In the genomic region with DNA sequence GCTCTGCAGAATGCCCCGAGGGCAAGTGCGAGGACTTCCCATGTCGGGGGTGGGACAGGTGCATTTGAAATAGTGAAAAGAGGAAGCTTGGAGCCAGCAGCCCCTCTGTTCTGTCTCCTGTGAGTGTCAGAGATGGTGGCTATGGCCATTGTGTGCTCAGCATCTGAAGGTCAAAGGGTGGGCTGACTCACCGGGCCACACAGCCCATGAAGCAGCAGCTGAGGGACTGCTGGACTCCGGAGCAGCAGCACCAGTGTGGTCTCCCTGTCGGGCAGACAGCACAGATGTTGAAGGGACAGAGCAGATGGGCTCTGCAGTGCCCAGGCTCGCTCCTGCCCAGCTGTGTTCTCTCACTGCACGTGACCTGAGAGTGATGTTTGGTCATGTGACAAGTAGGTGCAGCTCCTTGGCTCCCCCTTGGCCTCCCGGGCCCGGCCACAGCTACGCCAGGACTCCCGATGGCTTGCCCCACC, we compare ENCODE assay signal across 10 cellular contexts. TPM values are rescaled to one million over a fixed set of nuclear protein-coding genes. Genes with fewer than 3 reads are reported as not detected.
A peak's percentile ranks its signal among the peaks of the same experiment; 100 is the strongest.
DNase-seq lines count a peak whose midpoint lies in the region; ATAC-seq, FAIRE-seq and TF ChIP-seq lines count a peak whose summit lies in the region.
"Had no signal": no experiment of that assay in that cellular context is flagged by ENCODE, and none has a peak within 500 bp of the region (broad histone marks: within the 10 kb centered on the region; RNA-seq: fewer than 3 reads in every experiment).

No MANE protein-coding gene starts in this region.

- POLR2A ChIA-PET in Panc1 (lab: Charles Lee) = no interaction called here
- POLR2A ChIA-PET in activated CD8-positive, alpha-beta T cell treated with anti-CD3 and anti-CD28 coated beads, Interleukin-2, amount 10 ng/mL, durations not matched to agents 7 days and 5 days (lab: Charles Lee) = interaction anchor here (0.7 kb wide), 1 partner anchor 23 kb away, joined by 3 read pairs; no protein-coding TSS in a partner anchor

- peak overlapping the region; percentile 29 to 47 for H3K4me3 Mint-ChIP-seq in stimulated activated naive B cell treated with anti-CD40 and anti-IgM and Interleukin-4, amounts not matched to agents 10 μg/mL and 1 μg/mL and 100 μg/mL, for 72 hours
- no peak overlapping the region for H3K4me3 Mint-ChIP-seq in activated CD8-positive, alpha-beta T cell treated with anti-CD3 and anti-CD28 coated beads, Interleukin-2, amount 10 ng/mL, durations not matched to agents 7 days and 5 days

- H3K36me3 ChIP-seq in Panc1 (ENCODE audit: control insufficient read depth, insufficient read depth, low read length) (no peaks in the 10 kb centered on the region), kidney (ENCODE audit: control insufficient read depth in 1 of 2, insufficient read depth in 2 of 2, low read length in 2 of 2) (peaks cover 3 to 9% of the 10 kb centered on the region in 2 donors)
- H3K36me3 ChIP-seq: cardiac muscle cell had no signal

- ATAC-seq in Panc1 = peak; percentile 52
- peak; percentile 14 to 42 for ATAC-seq in stimulated activated naive B cell treated with anti-CD40 and anti-IgM and Interleukin-4, amounts not matched to agents 10 μg/mL and 1 μg/mL and 100 μg/mL, for 72 hours (replicated peaks)
- no peak for ATAC-seq in activated CD8-positive, alpha-beta T cell treated with anti-CD3 and anti-CD28 coated beads, Interleukin-2, amount 10 ng/mL, durations not matched to agents 7 days and 5 days

- TF ChIP-seq CTCF in Panc1 (IDR thresholded peaks at IDR 0.05) (no peak), kidney (IDR thresholded peaks at IDR 0.05; ENCODE audit: borderline replicate concordance, extremely low read depth, insufficient read depth) (no peak)

- peak overlapping the region; percentile 98 for H3K27ac Mint-ChIP-seq in stimulated activated naive B cell treated with anti-CD40 and anti-IgM and Interleukin-4, amounts not matched to agents 10 μg/mL and 1 μg/mL and 100 μg/mL, for 72 hours
- no peak overlapping the region for H3K27ac Mint-ChIP-seq in activated CD8-positive, alpha-beta T cell treated with anti-CD3 and anti-CD28 coated beads, Interleukin-2, amount 10 ng/mL, durations not matched to agents 7 days and 5 days

- H3K27ac ChIP-seq in Panc1 (ENCODE audit: low read length) (no peak overlapping the region), kidney (ENCODE audit: low read depth in 2 of 2, low read length in 2 of 2) (peak overlapping the region; percentile 48 to 53)
- H3K27ac ChIP-seq: cardiac muscle cell had no signal

- peaks cover 16 to 30% of the 10 kb centered on the region in 2 donors for H3K36me3 Mint-ChIP-seq in stimulated activated naive B cell treated with anti-CD40 and anti-IgM and Interleukin-4, amounts not matched to agents 10 μg/mL and 1 μg/mL and 100 μg/mL, for 72 hours
- peaks cover 7% of the 10 kb centered on the region for H3K36me3 Mint-ChIP-seq in activated CD8-positive, alpha-beta T cell treated with anti-CD3 and anti-CD28 coated beads, Interleukin-2, amount 10 ng/mL, durations not matched to agents 7 days and 5 days (ENCODE audit: low read depth)

- peaks cover 47 to 86% of the 10 kb centered on the region in 2 donors for H3K4me1 Mint-ChIP-seq in stimulated activated naive B cell treated with anti-CD40 and anti-IgM and Interleukin-4, amounts not matched to agents 10 μg/mL and 1 μg/mL and 100 μg/mL, for 72 hours
- H3K4me1 Mint-ChIP-seq in activated CD8-positive, alpha-beta T cell treated with anti-CD3 and anti-CD28 coated beads, Interleukin-2, amount 10 ng/mL, durations not matched to agents 7 days and 5 days (ENCODE audit: low read depth) = peaks cover 9% of the 10 kb centered on the region

- FAIRE-seq in kidney (lab: Jason Lieb, UNC) = no peak

- no peaks in the 10 kb centered on the region for H3K9me3 Mint-ChIP-seq in stimulated activated naive B cell treated with anti-CD40 and anti-IgM and Interleukin-4, amounts not matched to agents 10 μg/mL and 1 μg/mL and 100 μg/mL, for 72 hours
- no peaks in the 10 kb centered on the region for H3K9me3 Mint-ChIP-seq in activated CD8-positive, alpha-beta T cell treated with anti-CD3 and anti-CD28 coated beads, Interleukin-2, amount 10 ng/mL, durations not matched to agents 7 days and 5 days (ENCODE audit: insufficient read depth)

- DNase-seq in NOMO-1 treated with DMSO at 0.1 percent for 48 hours (lab: John Stamatoyannopoulos, UW; ENCODE audit: unreplicated experiment) (peak; percentile 4), NOMO-1 (lab: John Stamatoyannopoulos, UW; ENCODE audit: unreplicated experiment in 2 of 2) (no peak), Panc1 (ENCODE audit: low read depth, low spot score) (no peak), kidney (no peak), NCI-H1048 (lab: John Stamatoyannopoulos, UW) (no peak)
- DNase-seq in stimulated activated naive B cell treated with anti-CD40 and anti-IgM and Interleukin-4, amounts not matched to agents 10 μg/mL and 1 μg/mL and 100 μg/mL, for 72 hours = no peak
- no peak for DNase-seq in activated CD8-positive, alpha-beta T cell treated with anti-CD3 and anti-CD28 coated beads, Interleukin-2, amount 10 ng/mL, durations not matched to agents 7 days and 5 days
- DNase-seq in activated CD8-positive, alpha-beta memory T cell treated with anti-CD3 and anti-CD28 coated beads, Interleukin-2, amount 50 U/mL, for 4 hours = no peak
- DNase-seq: NCI-H2029 had no signal

- H3K4me3 ChIP-seq in Panc1 (ENCODE audit: low read depth in 2 of 2, low read length in 2 of 2) (no peak overlapping the region), kidney (ENCODE audit: low read length in 2 of 2) (no peak overlapping the region)
- H3K4me3 ChIP-seq: cardiac muscle cell had no signal

- H3K4me1 ChIP-seq in Panc1 (ENCODE audit: control insufficient read depth, insufficient read depth, low read length) (peaks cover 4% of the 10 kb centered on the region; the same call in 1 of the 2 replicates), kidney (ENCODE audit: control insufficient read depth in 1 of 2, insufficient read depth in 1 of 2, low read depth in 1 of 2, low read length in 2 of 2) (peaks cover 17 to 28% of the 10 kb centered on the region in 2 donors)

- CTCF ChIA-PET in Panc1 (lab: Charles Lee) = no interaction called here
- CTCF ChIA-PET in activated CD8-positive, alpha-beta T cell treated with anti-CD3 and anti-CD28 coated beads, Interleukin-2, amount 10 ng/mL, durations not matched to agents 7 days and 5 days (lab: Charles Lee) = interaction anchor here (1.6 kb wide), 1 partner anchor 11 kb away, joined by 7 read pairs; no protein-coding TSS in a partner anchor

- no TSS peak for BruUV-seq in Panc1 (replicated peaks; lab: Mats Ljungman, UMichigan)

- H3K9me3 ChIP-seq in Panc1 (ENCODE audit: control insufficient read depth, insufficient read depth, low read depth, low read length) (no peaks in the 10 kb centered on the region), kidney (ENCODE audit: control insufficient read depth in 1 of 2, low read length in 2 of 2) (no peaks in the 10 kb centered on the region)

- no peak overlapping the region for H3K9ac ChIP-seq in kidney (ENCODE audit: low read length in 2 of 2)

- H3K27me3 ChIP-seq in Panc1 (ENCODE audit: control insufficient read depth, insufficient read depth, low read length) = no peaks in the 10 kb centered on the region
- H3K27me3 ChIP-seq: cardiac muscle cell had no signal

- intact Hi-C loops in Panc1 (cut with micrococcal nuclease; ENCODE audit: unreplicated experiment) = no loop called here
- intact Hi-C loops in kidney (cut with DNase I) = no loop called here

- in situ Hi-C loops in Panc1 (cut with HindIII; ENCODE audit: low pct_unique_long_range_greater_than_20kb, low sequenced_read_pairs) = no loop called here

- no peaks in the 10 kb centered on the region for H3K27me3 Mint-ChIP-seq in stimulated activated naive B cell treated with anti-CD40 and anti-IgM and Interleukin-4, amounts not matched to agents 10 μg/mL and 1 μg/mL and 100 μg/mL, for 72 hours
- no peaks in the 10 kb centered on the region for H3K27me3 Mint-ChIP-seq in activated CD8-positive, alpha-beta T cell treated with anti-CD3 and anti-CD28 coated beads, Interleukin-2, amount 10 ng/mL, durations not matched to agents 7 days and 5 days (ENCODE audit: low read depth)

RNA-seq across cellular contexts. Expression of a gene that starts 53.5 kb away (rescaled TPM):
- total RNA-seq in Panc1 (2021; ENCODE audit: unreplicated experiment) (36.3 TPM), kidney (77.7 TPM)
- polyA plus RNA-seq in Panc1 (2012; ENCODE audit: insufficient read length) = 35.0 TPM
- polyA plus RNA-seq in kidney (ENCODE audit: insufficient read depth, low read depth, low replicate concordance) = 44.9 TPM
- total RNA-seq in activated CD8-positive, alpha-beta T cell treated with anti-CD3 and anti-CD28 coated beads, Interleukin-2, amount 10 ng/mL, durations not matched to agents 7 days and 5 days = 10 to 100 TPM; 39.4 to 39.8 TPM
